6 cellular contexts compared by ENCODE assay signal in genomic region chr16:88705076-88705684, GRCh38. TPM values are rescaled to one million over a fixed set of nuclear protein-coding genes. Genes with fewer than 3 reads are reported as not detected.
A peak's percentile ranks its signal among the peaks of the same experiment; 100 is the strongest.
DNase-seq lines count a peak whose midpoint lies in the region; ATAC-seq and TF ChIP-seq lines count a peak whose summit lies in the region.

No MANE protein-coding gene starts in this region.

- H3K27ac ChIP-seq in heart left ventricle = peak overlapping the region in 11 of 12 donors; percentile 74 to 97 (median 87)
- H3K27ac ChIP-seq in tibial artery = peak overlapping the region; percentile 85 to 87

- POLR2A ChIA-PET in T-cell (lab: Charles Lee) = interaction anchor here in 1 of 2 donors (0.6 kb wide), 1 partner anchor 999 kb away, joined by 7 read pairs; no protein-coding TSS in a partner anchor

- WGBS in heart left ventricle, 4 donors = 13 to 32% (median 28%) methylated on average over 6 to 9 of the region's 9 CpGs

- H3K9me3 ChIP-seq in heart left ventricle (no peaks in the 10 kb centered on the region), tibial artery (no peaks in the 10 kb centered on the region)

- intact Hi-C loops in heart left ventricle (cut with DNase I) (loop anchor here in 4 of 10 donors (5.0 to 10.0 kb wide), 4 partner anchors 43 to 250 kb away; partner anchors contain the start of genes ZC3H18 (in 2 of the 4), MVD (in 1 of the 4) and ZFPM1 (in 1 of the 4)), tibial artery (cut with DNase I; ENCODE audit: low total_unique reads) (no loop called here)

- H3K4me1 ChIP-seq in heart left ventricle (peaks cover 4 to 71% (median 59%) of the 10 kb centered on the region in 12 donors), tibial artery (peaks cover 0 to 52% (median 35%) of the 10 kb centered on the region in 4 donors)

- CTCF ChIA-PET in T-cell (lab: Charles Lee) = interaction anchor here in 1 of 2 donors (0.9 to 1.8 kb wide), 2 partner anchors 85 to 134 kb away, joined by 4 to 7 read pairs; partner anchors contain the start of gene ZC3H18

- TF ChIP-seq POLR2A in heart left ventricle (IDR thresholded peaks at IDR 0.05) = no peak

- H3K27me3 Mint-ChIP-seq in T-cell = no peaks in the 10 kb centered on the region

- TF ChIP-seq CTCF in heart left ventricle (IDR thresholded peaks at IDR 0.05) (no peak), tibial artery (IDR thresholded peaks at IDR 0.05) (no peak)

- peak overlapping the region; percentile 97 for H3K27ac Mint-ChIP-seq in T-cell

- ATAC-seq in T-cell (replicated peaks in 1 of 4) (peak in 1 of 4 experiments; percentile 5), heart left ventricle (no peak)

- DNase-seq in GF-D8 (lab: John Stamatoyannopoulos, UW) (peak; percentile 4), T-cell (peak in 29 of 34 experiments; percentile 29 to 68 (median 48)), heart left ventricle (peak in 1 of 5 donors; percentile 64), tibial artery (peak in 1 of 2 donors; percentile 48), NCI-H1436 treated with DMSO at 0.1 percent for 48 hours (lab: John Stamatoyannopoulos, UW) (no peak), NCI-H2081 treated with DMSO at 0.1 percent for 48 hours (lab: John Stamatoyannopoulos, UW) (no peak)

- H3K4me3 ChIP-seq in heart left ventricle (peak overlapping the region; percentile 76 to 100 (median 97)), tibial artery (peak overlapping the region; percentile 98 to 100)

- peaks cover 3% of the 10 kb centered on the region for H3K36me3 Mint-ChIP-seq in T-cell

- H3K27me3 ChIP-seq in heart left ventricle (no peaks in the 10 kb centered on the region), tibial artery (no peaks in the 10 kb centered on the region)

- H3K36me3 ChIP-seq in heart left ventricle = peaks cover 0 to 10% (median 3%) of the 10 kb centered on the region in 9 donors
- H3K36me3 ChIP-seq in tibial artery = peaks cover 0 to 36% (median 0%) of the 10 kb centered on the region in 3 donors

- no peaks in the 10 kb centered on the region for H3K9me3 Mint-ChIP-seq in T-cell

- peaks cover 58 to 62% (median 60%) of the 10 kb centered on the region in 3 donors for H3K4me1 Mint-ChIP-seq in T-cell

- peak overlapping the region; percentile 90 to 99 (median 94) for H3K4me3 Mint-ChIP-seq in T-cell

RNA-seq across cellular contexts. Expression of gene RNF166, which starts 1.0 kb away (rescaled TPM):
- total RNA-seq in T-cell (100 to 1,000 TPM; 246 to 369 (median 264) TPM), heart left ventricle (10 to 100 TPM in 8 of 9 donors, 1 to 10 TPM in 1; 9.3 to 28.5 (median 15.4) TPM)
- 10 to 100 TPM; 14.7 to 21.8 TPM for polyA plus RNA-seq in heart left ventricle

RNA-seq across cellular contexts. Expression of gene CTU2, which starts 1.1 kb away (rescaled TPM):
- total RNA-seq in T-cell (10 to 100 TPM; 30.1 to 39.5 (median 38.6) TPM), heart left ventricle (10 to 100 TPM in 7 of 9 donors, 1 to 10 TPM in 2; 6.5 to 20.8 (median 12.3) TPM)
- 10 to 100 TPM; 16.0 to 20.8 TPM for polyA plus RNA-seq in heart left ventricle

RNA-seq across cellular contexts. Expression of gene SNAI3, which starts 18.9 kb away (rescaled TPM):
- 10 to 100 TPM in 3 of 5 donors, 1 to 10 TPM in 2; 5.2 to 20.4 (median 17.2) TPM for total RNA-seq in T-cell
- 1 to 10 TPM in 6 of 9 donors, under 1 TPM in 3; 0.76 to 9.5 (median 1.4) TPM for total RNA-seq in heart left ventricle
- 1 to 10 TPM; 1.7 to 4.4 TPM for polyA plus RNA-seq in heart left ventricle

RNA-seq across cellular contexts. Expression of gene MVD, which starts 42.3 kb away (rescaled TPM):
- 10 to 100 TPM; 52.3 to 81.4 (median 63.4) TPM for total RNA-seq in T-cell
- total RNA-seq in heart left ventricle = 10 to 100 TPM; 17.5 to 26.8 (median 20.6) TPM
- polyA plus RNA-seq in heart left ventricle = 10 to 100 TPM; 22.3 to 41.2 TPM

RNA-seq across cellular contexts. Expression of gene CYBA, which starts 54.3 kb away (rescaled TPM):
- total RNA-seq in T-cell (100 to 1,000 TPM; 271 to 456 (median 403) TPM), heart left ventricle (100 to 1,000 TPM in 1 of 9 donors, 10 to 100 TPM in 8; 22.6 to 227 (median 34.4) TPM)
- 10 to 100 TPM; 46.5 to 48.8 TPM for polyA plus RNA-seq in heart left ventricle

Comparison
In these comparisons a context has a peak if more than half of its experiments do, and no peak if none do; other contexts are left out.
1. DNase-seq: peak in GF-D8 (single experiment) and T-cell (29 of 34); none in NCI-H1436 treated with DMSO at 0.1 percent for 48 hours (single experiment) and NCI-H2081 treated with DMSO at 0.1 percent for 48 hours (single experiment).
2. RNA of gene RNF166, which starts 1.0 kb away (total RNA-seq): 246 to 369 TPM in T-cell; 9.3 to 28.5 TPM in heart left ventricle; every median in the first group is over 4 times any median in the second.